In genomic region chr2:96142217-96143113, GRCh38 we compare ENCODE assay signal across 11 cellular contexts. TPM values are rescaled to one million over a fixed set of nuclear protein-coding genes. Genes with fewer than 3 reads are reported as not detected.
A peak's percentile ranks its signal among the peaks of the same experiment; 100 is the strongest.
DNase-seq lines count a peak whose midpoint lies in the region; ATAC-seq, FAIRE-seq and TF ChIP-seq lines count a peak whose summit lies in the region.
"Had no signal": no experiment of that assay in that cellular context is flagged by ENCODE, and none has a peak within 500 bp of the region (broad histone marks: within the 10 kb centered on the region; RNA-seq: fewer than 3 reads in every experiment).

No MANE protein-coding gene starts in this region.

- peaks cover 12% of the 10 kb centered on the region for H3K79me2 ChIP-seq in PC-3 (ENCODE audit: low read length)

- intact Hi-C loops in PC-3 (cut with micrococcal nuclease) = no loop called here

- no peak overlapping the region for H2AFZ ChIP-seq in PC-3 (ENCODE audit: low read length)

- no peak overlapping the region for H3K9ac ChIP-seq in PC-3 (ENCODE audit: low read length)

- H3F3A ChIP-seq in PC-3 (ENCODE audit: low read length, unreplicated experiment) = no peaks in the 10 kb centered on the region

- no peaks in the 10 kb centered on the region for H4K20me1 ChIP-seq in PC-3 (ENCODE audit: low read length)

- POLR2A ChIA-PET in PC-3 (lab: Charles Lee; ENCODE audit: unreplicated experiment) = interaction anchor here (0.7 kb wide), 1 partner anchor 270 kb away, joined by 4 read pairs; no protein-coding TSS in a partner anchor

- no TSS peak for BruUV-seq in PC-3 (replicated peaks; lab: Mats Ljungman, UMichigan)

- H3K9me3 ChIP-seq in PC-3 (ENCODE audit: low read length) = no peaks in the 10 kb centered on the region
- H3K9me3 ChIP-seq: vagina had no signal

- ATAC-seq in PC-3 (no peak), HG03520 (IDR thresholded peaks at IDR 0.05; ENCODE audit: unreplicated experiment) (no peak)

- H3K4me1 ChIP-seq in PC-3 (ENCODE audit: insufficient read depth, low read length) = peaks cover 17% of the 10 kb centered on the region

- DNase-seq in GM19239 (ENCODE audit: insufficient read length, low spot score) = no peak
- peak; percentile 74 for DNase-seq in activated CD4-positive, alpha-beta T cell treated with anti-CD3 and anti-CD28 coated beads for 1 hour
- DNase-seq in effector CD8-positive, alpha-beta T cell (lab: John Stamatoyannopoulos, UW) = peak; percentile 57
- DNase-seq in stimulated activated CD8-positive, alpha-beta memory T cell treated with anti-CD3 and anti-CD28 coated beads, Interleukin-4, amount 100 ng/mL, for 1 hour (ENCODE audit: low read depth in 2 of 2, low spot score in 1 of 2) = peak; percentile 42 to 58
- no peak for DNase-seq in PC-3
- no peak for DNase-seq in NCI-H524 treated with DMSO at 0.1 percent for 48 hours (lab: John Stamatoyannopoulos, UW)
- no peak for DNase-seq in NCI-H345 (lab: John Stamatoyannopoulos, UW)
- DNase-seq: cortex of kidney, NCI-H510A treated with DMSO at 0.1 percent for 48 hours had no signal

- H3K9me2 ChIP-seq in PC-3 (replicated peaks; ENCODE audit: low read length) = no peaks in the 10 kb centered on the region

- no peak overlapping the region for H3K4me3 ChIP-seq in PC-3 (ENCODE audit: low read length)

- no peaks in the 10 kb centered on the region for H3K36me3 ChIP-seq in PC-3 (ENCODE audit: low read depth, low read length)
- H3K36me3 ChIP-seq: vagina had no signal

- TF ChIP-seq CTCF in PC-3 (conservative IDR thresholded peaks at IDR 0.05; ENCODE audit: low read depth, low read length) = no peak

- no peak overlapping the region for H3K27ac ChIP-seq in PC-3 (ENCODE audit: low read length)
- H3K27ac ChIP-seq: vagina had no signal

- CTCF ChIA-PET in PC-3 (lab: Charles Lee) = no interaction called here

- H3K4me2 ChIP-seq in PC-3 (ENCODE audit: low read length) = no peak overlapping the region

- H3K27me3 ChIP-seq in PC-3 (ENCODE audit: low read length) = no peaks in the 10 kb centered on the region
- H3K27me3 ChIP-seq: vagina had no signal

- FAIRE-seq in GM19239 (lab: Jason Lieb, UNC) = peak; percentile 48

RNA-seq across cellular contexts. Expression of gene DUSP2, which starts 2.8 kb away (rescaled TPM):
- total RNA-seq in PC-3 (2014; rRNA removed) = 6.9 and 16.7 TPM in 2 replicates

RNA-seq across cellular contexts. Expression of gene ASTL, which starts 4.2 kb away (rescaled TPM):
- not detected in 2 replicates for total RNA-seq in PC-3 (2014; rRNA removed)
- total RNA-seq: vagina had no signal

RNA-seq across cellular contexts. Expression of gene ADRA2B, which starts 26.1 kb away (rescaled TPM):
- 0.12 TPM in 1 of 2 replicates, not detected in the other for total RNA-seq in PC-3 (2014; rRNA removed)

Comparison
In these comparisons a context has a peak if more than half of its experiments do, and no peak if none do; other contexts are left out.
1. DNase-seq: peak in activated CD4-positive, alpha-beta T cell treated with anti-CD3 and anti-CD28 coated beads for 1 hour (single experiment), effector CD8-positive, alpha-beta T cell (single experiment) and stimulated activated CD8-positive, alpha-beta memory T cell treated with anti-CD3 and anti-CD28 coated beads, Interleukin-4, amount 100 ng/mL, for 1 hour (2 of 2); none in GM19239 (single experiment), PC-3 (single experiment), NCI-H524 treated with DMSO at 0.1 percent for 48 hours (single experiment) and NCI-H345 (single experiment).